12 cellular contexts compared by ENCODE assay signal in the genomic region with DNA sequence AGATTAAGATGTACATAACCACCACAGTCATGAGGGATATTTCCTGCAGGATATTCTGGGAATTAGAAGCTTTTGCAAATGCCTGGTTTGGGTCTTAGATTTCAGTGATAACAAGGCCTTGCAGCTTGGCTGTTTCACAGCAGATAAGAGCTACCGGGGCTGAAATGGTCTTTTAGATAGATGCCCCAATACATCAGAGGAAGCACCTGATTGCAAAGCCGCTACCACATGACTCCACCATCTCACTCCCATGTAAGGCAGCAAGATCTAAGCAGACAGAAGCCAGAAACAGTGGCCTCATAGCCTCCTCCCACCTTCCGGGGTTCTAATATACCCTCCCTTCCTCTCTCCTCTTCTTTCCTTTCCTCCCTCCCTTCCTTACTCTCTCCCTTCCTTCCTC. TPM values are rescaled to one million over a fixed set of nuclear protein-coding genes. Genes with fewer than 3 reads are reported as not detected.
A peak's percentile ranks its signal among the peaks of the same experiment; 100 is the strongest.
DNase-seq lines count a peak whose midpoint lies in the region; ATAC-seq and TF ChIP-seq lines count a peak whose summit lies in the region.
"Had no signal": no experiment of that assay in that cellular context is flagged by ENCODE, and none has a peak within 500 bp of the region (broad histone marks: within the 10 kb centered on the region; RNA-seq: fewer than 3 reads in every experiment).

No MANE protein-coding gene starts in this region.

- POLR2A ChIA-PET in SK-N-SH (lab: Yijun Ruan, JAX) (no interaction called here), T-cell (lab: Charles Lee) (interaction anchor here in 1 of 2 donors (0.5 to 0.7 kb wide), 2 partner anchors 24 to 141 kb away, joined by 3 to 9 read pairs; no protein-coding TSS in a partner anchor)
- POLR2A ChIA-PET in activated naive CD8-positive, alpha-beta T cell treated with anti-CD3 and anti-CD28 coated beads, Interleukin-2, amount 10 ng/mL, durations not matched to agents 7 days and 5 days (lab: Charles Lee) = interaction anchor here (0.9 to 2.1 kb wide), 6 partner anchors 11 to 75 kb away, joined by 3 to 8 read pairs (median 6); no protein-coding TSS in a partner anchor

- H3K36me3 ChIP-seq in SK-N-SH (replicated peaks in 1 of 2; ENCODE audit: control insufficient read depth in 1 of 2, insufficient read depth in 2 of 2, low read length in 1 of 2) (peaks cover 0 to 3% of the 10 kb centered on the region in 2 experiments), spleen (peaks cover 0 to 74% (median 15%) of the 10 kb centered on the region in 6 donors), MG63 (no peaks in the 10 kb centered on the region; the same call in 1 of the 2 replicates)
- H3K36me3 ChIP-seq: sigmoid colon, thoracic aorta had no signal

- H3K9me2 ChIP-seq in SK-N-SH = no peaks in the 10 kb centered on the region

- no peak for TF ChIP-seq POLR2A in spleen (IDR thresholded peaks at IDR 0.05)

- no peak overlapping the region for H3K27ac ChIP-seq in SK-N-SH (ENCODE audit: low read depth in 2 of 2, low read length in 1 of 2)
- peak overlapping the region; percentile 30 to 84 (median 74) for H3K27ac ChIP-seq in spleen
- H3K27ac ChIP-seq: KMS-11, PC-9, sigmoid colon, thoracic aorta had no signal

- H3F3A ChIP-seq in SK-N-SH (replicated peaks; ENCODE audit: insufficient read depth) = peaks cover 13% of the 10 kb centered on the region

- H3K4me1 Mint-ChIP-seq in T-cell = peaks cover 42 to 67% (median 48%) of the 10 kb centered on the region in 3 donors
- peaks cover 27% of the 10 kb centered on the region for H3K4me1 Mint-ChIP-seq in activated naive CD8-positive, alpha-beta T cell treated with anti-CD3 and anti-CD28 coated beads, Interleukin-2, amount 10 ng/mL, durations not matched to agents 7 days and 5 days

- peaks cover 20% of the 10 kb centered on the region for H3K36me3 Mint-ChIP-seq in T-cell
- H3K36me3 Mint-ChIP-seq in activated naive CD8-positive, alpha-beta T cell treated with anti-CD3 and anti-CD28 coated beads, Interleukin-2, amount 10 ng/mL, durations not matched to agents 7 days and 5 days = peaks cover 17% of the 10 kb centered on the region

- no peak for TF ChIP-seq EP300 in SK-N-SH (IDR thresholded peaks at IDR 0.05; ENCODE audit: borderline replicate concordance in 1 of 2, low read depth in 1 of 2, low read length in 1 of 2)

- H3K27ac Mint-ChIP-seq in T-cell = peak overlapping the region; percentile 94 to 97
- peak overlapping the region; percentile 93 for H3K27ac Mint-ChIP-seq in activated naive CD8-positive, alpha-beta T cell treated with anti-CD3 and anti-CD28 coated beads, Interleukin-2, amount 10 ng/mL, durations not matched to agents 7 days and 5 days

- 83% methylated on average over 3 of the region's 3 CpGs for WGBS in SK-N-SH (ENCODE audit: low lambda C conversion rate)
- WGBS in spleen, 5 donors = 21 to 37% (median 28%) methylated on average over 3 of the region's 3 CpGs

- no peak overlapping the region for H3K9ac ChIP-seq in SK-N-SH
- H3K9ac ChIP-seq: KMS-11 had no signal

- no peak overlapping the region for H2AFZ ChIP-seq in SK-N-SH (ENCODE audit: low read depth)
- H2AFZ ChIP-seq: PC-9 had no signal

- CTCF ChIA-PET in SK-N-SH (lab: Yijun Ruan, JAX) (interaction anchor here (1.5 kb wide), 1 partner anchor 24 kb away, joined by 4 read pairs; no protein-coding TSS in a partner anchor), T-cell (lab: Charles Lee) (interaction anchor here in 1 of 2 donors (0.7 to 1.6 kb wide), 2 partner anchors 22 to 75 kb away, joined by 4 to 10 read pairs; no protein-coding TSS in a partner anchor)

- H3K27me3 ChIP-seq in SK-N-SH (ENCODE audit: insufficient read depth) (no peaks in the 10 kb centered on the region), spleen (replicated peaks in 1 of 7) (no peaks in the 10 kb centered on the region), MG63 (no peaks in the 10 kb centered on the region)
- H3K27me3 ChIP-seq: sigmoid colon had no signal

- H3K4me3 Mint-ChIP-seq in T-cell = peak overlapping the region; percentile 61 to 73 (median 64)
- peak overlapping the region; percentile 77 for H3K4me3 Mint-ChIP-seq in activated naive CD8-positive, alpha-beta T cell treated with anti-CD3 and anti-CD28 coated beads, Interleukin-2, amount 10 ng/mL, durations not matched to agents 7 days and 5 days

- H3K4me1 ChIP-seq in SK-N-SH (ENCODE audit: control insufficient read depth in 1 of 2, insufficient read depth in 2 of 2, low read depth in 1 of 2, low read length in 1 of 2) (peaks cover 0 to 2% of the 10 kb centered on the region in 2 experiments; a peak in 1 of 4 replicates), spleen (peaks cover 7 to 54% (median 21%) of the 10 kb centered on the region in 6 donors)
- H3K4me1 ChIP-seq: sigmoid colon had no signal

- H3K79me2 ChIP-seq in SK-N-SH (ENCODE audit: insufficient read depth) = no peaks in the 10 kb centered on the region

- H3K9me3 Mint-ChIP-seq in T-cell = peaks cover 11 to 12% (median 11%) of the 10 kb centered on the region in 3 donors
- H3K9me3 Mint-ChIP-seq in activated naive CD8-positive, alpha-beta T cell treated with anti-CD3 and anti-CD28 coated beads, Interleukin-2, amount 10 ng/mL, durations not matched to agents 7 days and 5 days = peaks cover 11% of the 10 kb centered on the region

- no peak overlapping the region for H3K4me2 ChIP-seq in SK-N-SH
- H3K4me2 ChIP-seq: KMS-11, PC-9 had no signal

- intact Hi-C loops in spleen (cut with DNase I; ENCODE audit: low total_unique reads) = no loop called here

- H4K20me1 ChIP-seq in SK-N-SH (ENCODE audit: insufficient read depth) = no peaks in the 10 kb centered on the region

- ATAC-seq in SK-N-SH treated with all-trans-retinoic acid at 6 μM for 48 hours = no peak
- ATAC-seq in T-cell (replicated peaks in 1 of 4) = peak; percentile 77 to 84 (median 84)
- peak; percentile 91 for ATAC-seq in activated naive CD8-positive, alpha-beta T cell treated with anti-CD3 and anti-CD28 coated beads, Interleukin-2, amount 10 ng/mL, durations not matched to agents 7 days and 5 days (ENCODE audit: low read depth)

- H3K4me3 ChIP-seq in SK-N-SH (ENCODE audit: low read depth in 2 of 2, low read length in 1 of 2) = no peak overlapping the region
- H3K4me3 ChIP-seq in spleen = peak overlapping the region in 1 of 8 donors; percentile 45
- no peak overlapping the region for H3K4me3 ChIP-seq in MG63
- H3K4me3 ChIP-seq: PC-9, sigmoid colon, thoracic aorta had no signal

- TF ChIP-seq CTCF in SK-N-SH (IDR thresholded peaks at IDR 0.05) (no peak), spleen (IDR thresholded peaks at IDR 0.05 in 8 of 11, conservative IDR thresholded peaks at IDR 0.05 in 3 of 11) (no peak)

- DNase-seq in SK-N-SH (no peak), T-cell (peak in 20 of 34 experiments; percentile 0 to 31 (median 7)), spleen (no peak), NCI-H774 (lab: John Stamatoyannopoulos, UW) (no peak), NCI-H524 treated with DMSO at 0.1 percent for 48 hours (lab: John Stamatoyannopoulos, UW) (no peak), MG63 (no peak)
- no peak for DNase-seq in activated naive CD8-positive, alpha-beta T cell treated with anti-CD3 and anti-CD28 coated beads, Interleukin-2, amount 10 ng/mL, durations not matched to agents 7 days and 5 days
- DNase-seq: PC-9, sigmoid colon had no signal

- TF ChIP-seq RAD21 in SK-N-SH (IDR thresholded peaks at IDR 0.05; ENCODE audit: low read length) = no peak

- H3K27me3 Mint-ChIP-seq in T-cell = no peaks in the 10 kb centered on the region
- no peaks in the 10 kb centered on the region for H3K27me3 Mint-ChIP-seq in activated naive CD8-positive, alpha-beta T cell treated with anti-CD3 and anti-CD28 coated beads, Interleukin-2, amount 10 ng/mL, durations not matched to agents 7 days and 5 days

- H3K9me3 ChIP-seq in SK-N-SH = peaks cover 6% of the 10 kb centered on the region; the same call in 1 of the 2 replicates
- peaks cover 0 to 13% (median 7%) of the 10 kb centered on the region in 8 donors for H3K9me3 ChIP-seq in spleen
- H3K9me3 ChIP-seq in MG63 = peaks cover 9% of the 10 kb centered on the region
- H3K9me3 ChIP-seq: sigmoid colon, thoracic aorta had no signal

TF ChIP-seq in SK-N-SH, 30 proteins besides CTCF, POLR2A, EP300 and RAD21 (continues in another document):
- no peak for TF ChIP-seq TCF12 (IDR thresholded peaks at IDR 0.05)

TF ChIP-seq in SK-N-SH treated with all-trans-retinoic acid at 6 μM for 48 hours, 23 proteins besides CTCF, POLR2A, EP300 and RAD21 (continues in another document):
- TF ChIP-seq ZFP3 (CRISPR knock-in tag; IDR thresholded peaks at IDR 0.05) = no peak
- TF ChIP-seq ZNF8 (CRISPR knock-in tag; IDR thresholded peaks at IDR 0.05) = no peak
- TF ChIP-seq, protein P1, sequence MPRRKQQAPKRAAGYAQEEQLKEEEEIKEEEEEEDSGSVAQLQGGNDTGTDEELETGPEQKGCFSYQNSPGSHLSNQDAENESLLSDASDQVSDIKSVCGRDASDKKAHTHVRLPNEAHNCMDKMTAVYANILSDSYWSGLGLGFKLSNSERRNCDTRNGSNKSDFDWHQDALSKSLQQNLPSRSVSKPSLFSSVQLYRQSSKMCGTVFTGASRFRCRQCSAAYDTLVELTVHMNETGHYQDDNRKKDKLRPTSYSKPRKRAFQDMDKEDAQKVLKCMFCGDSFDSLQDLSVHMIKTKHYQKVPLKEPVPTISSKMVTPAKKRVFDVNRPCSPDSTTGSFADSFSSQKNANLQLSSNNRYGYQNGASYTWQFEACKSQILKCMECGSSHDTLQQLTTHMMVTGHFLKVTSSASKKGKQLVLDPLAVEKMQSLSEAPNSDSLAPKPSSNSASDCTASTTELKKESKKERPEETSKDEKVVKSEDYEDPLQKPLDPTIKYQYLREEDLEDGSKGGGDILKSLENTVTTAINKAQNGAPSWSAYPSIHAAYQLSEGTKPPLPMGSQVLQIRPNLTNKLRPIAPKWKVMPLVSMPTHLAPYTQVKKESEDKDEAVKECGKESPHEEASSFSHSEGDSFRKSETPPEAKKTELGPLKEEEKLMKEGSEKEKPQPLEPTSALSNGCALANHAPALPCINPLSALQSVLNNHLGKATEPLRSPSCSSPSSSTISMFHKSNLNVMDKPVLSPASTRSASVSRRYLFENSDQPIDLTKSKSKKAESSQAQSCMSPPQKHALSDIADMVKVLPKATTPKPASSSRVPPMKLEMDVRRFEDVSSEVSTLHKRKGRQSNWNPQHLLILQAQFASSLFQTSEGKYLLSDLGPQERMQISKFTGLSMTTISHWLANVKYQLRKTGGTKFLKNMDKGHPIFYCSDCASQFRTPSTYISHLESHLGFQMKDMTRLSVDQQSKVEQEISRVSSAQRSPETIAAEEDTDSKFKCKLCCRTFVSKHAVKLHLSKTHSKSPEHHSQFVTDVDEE (CRISPR knock-in tag; IDR thresholded peaks at IDR 0.05) = no peak
- TF ChIP-seq CSDC2 (CRISPR knock-in tag; IDR thresholded peaks at IDR 0.05) = no peak
- no peak for TF ChIP-seq TCF4 (CRISPR knock-in tag; IDR thresholded peaks at IDR 0.05; ENCODE audit: borderline replicate concordance)

RNA-seq across cellular contexts. Expression of gene EPG5, which starts 31.1 kb away (rescaled TPM):
- polyA plus RNA-seq in SK-N-SH (2012; rRNA removed) = 13.6 and 18.9 TPM in 2 replicates
- 10.1 and 12.6 TPM in 2 replicates for polyA plus RNA-seq in SK-N-SH (2012; cell fraction: cytosol; rRNA removed)
- polyA plus RNA-seq in SK-N-SH (2012; cell fraction: nucleus; rRNA removed) = 31.5 and 49.4 TPM in 2 replicates
- 10 to 100 TPM; 39.2 to 54.4 (median 42.6) TPM for total RNA-seq in T-cell
- 10 to 100 TPM; 30.3 to 33.5 TPM for total RNA-seq in activated naive CD8-positive, alpha-beta T cell treated with anti-CD3 and anti-CD28 coated beads, Interleukin-2, amount 10 ng/mL, durations not matched to agents 7 days and 5 days
- 10 to 100 TPM; 38.3 to 67.9 (median 49.0) TPM for total RNA-seq in spleen
- 1 to 10 TPM; 4.6 to 6.5 (median 5.7) TPM for polyA plus RNA-seq in spleen
- total RNA-seq in MG63 (2014; rRNA removed; shearing (Covaris generic); ENCODE audit: low replicate concordance) = 9.4 and 14.2 TPM in 2 replicates

Comparison
In these comparisons a context has a peak if more than half of its experiments do, and no peak if none do; other contexts are left out.
1. DNase-seq: peak in T-cell (20 of 34); none in SK-N-SH (single experiment), activated naive CD8-positive, alpha-beta T cell treated with anti-CD3 and anti-CD28 coated beads, Interleukin-2, amount 10 ng/mL, durations not matched to agents 7 days and 5 days (single experiment), spleen (single experiment), NCI-H774 (single experiment), NCI-H524 treated with DMSO at 0.1 percent for 48 hours (single experiment) and MG63 (single experiment).
2. H3K27ac ChIP-seq: peak in spleen (8 of 8); none in SK-N-SH (0 of 2).